In the genomic region with DNA sequence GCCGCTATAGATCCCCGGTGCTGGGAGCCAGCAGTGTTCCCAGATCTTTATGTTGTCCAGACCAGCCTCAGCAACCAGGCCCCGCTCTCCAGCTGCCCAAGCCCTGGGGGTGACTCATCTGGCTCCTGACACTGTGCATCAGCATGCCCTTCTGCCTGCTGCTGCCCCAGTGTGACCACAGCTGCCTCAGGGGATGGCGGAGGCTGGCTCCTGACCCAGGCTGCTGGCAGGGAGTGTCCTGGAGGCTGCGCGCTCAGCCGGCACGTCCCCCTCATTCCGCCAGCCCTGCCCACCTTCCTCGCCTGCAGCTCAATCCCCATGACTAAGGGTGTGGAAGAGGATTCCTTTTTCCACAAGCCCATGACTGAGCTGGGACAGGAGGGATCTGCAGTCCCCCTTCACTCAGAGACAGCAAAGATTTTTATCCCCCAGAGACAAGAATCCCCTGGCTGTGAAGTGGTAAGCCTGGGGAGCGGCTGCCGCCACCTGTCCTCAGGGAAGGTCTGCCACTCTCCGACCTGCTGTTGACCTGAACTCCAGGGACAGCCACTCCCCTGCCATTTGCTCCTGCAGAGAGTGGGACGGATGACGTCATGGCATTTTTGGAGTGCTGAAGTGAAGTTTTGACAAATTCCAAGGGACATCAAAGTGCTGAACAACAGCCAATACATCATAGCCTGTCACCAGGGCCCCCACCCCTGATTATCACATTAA, we compare ENCODE assay signal across 11 cellular contexts.
DNase-seq lines count a peak whose midpoint lies in the region; ATAC-seq and TF ChIP-seq lines count a peak whose summit lies in the region.
"Had no signal": no experiment of that assay in that cellular context is flagged by ENCODE, and none has a peak within 500 bp of the region (broad histone marks: within the 10 kb centered on the region; RNA-seq: fewer than 3 reads in every experiment).

No MANE protein-coding gene starts in this region.

- H3K27ac ChIP-seq in IMR-90 (ENCODE audit: insufficient read depth, low read length), result peak overlapping the region; percentile 45; the same call in 1 of the 2 replicates
- peak overlapping the region; percentile 16 for H3K27ac ChIP-seq in hepatocyte
- H3K27ac ChIP-seq: skin epidermis, suprapubic skin had no signal

- intact Hi-C loops in IMR-90 (cut with micrococcal nuclease), result no loop called here

- dilution Hi-C loops in IMR-90 (cut with HindIII; ENCODE audit: low sequenced_read_pairs, unreplicated experiment), result no loop called here

- peaks cover 17% of the 10 kb centered on the region for H3K27me3 Mint-ChIP-seq in type B pancreatic cell
- no peaks in the 10 kb centered on the region for H3K27me3 Mint-ChIP-seq in activated naive CD8-positive, alpha-beta T cell treated with anti-CD3 and anti-CD28 coated beads, Interleukin-2, amount 50 U/mL, for 24 hours
- H3K27me3 Mint-ChIP-seq: activated naive CD8-positive, alpha-beta T cell treated with anti-CD3 and anti-CD28 coated beads, Interleukin-2, amount 10 ng/mL, durations not matched to agents 7 days and 5 days had no signal

- H3K79me2 ChIP-seq in hepatocyte, result no peaks in the 10 kb centered on the region

- no peak overlapping the region for H2AK9ac ChIP-seq in IMR-90 (replicated peaks; ENCODE audit: low read depth, low read length, poor library complexity)

- peak overlapping the region; percentile 35 for H2BK5ac ChIP-seq in IMR-90 (ENCODE audit: low read depth, low read length, poor library complexity, severe bottlenecking)

- H3K9me3 ChIP-seq in IMR-90 (ENCODE audit: control insufficient read depth, insufficient read depth, low read length) (peaks cover 3% of the 10 kb centered on the region; the same call in 1 of the 2 replicates), adipocyte (ENCODE audit: control insufficient read depth, low read length) (no peaks in the 10 kb centered on the region), hepatocyte (ENCODE audit: low read depth) (no peaks in the 10 kb centered on the region)
- H3K9me3 ChIP-seq: suprapubic skin had no signal

- no peaks in the 10 kb centered on the region for H3K9me2 ChIP-seq in hepatocyte (replicated peaks; ENCODE audit: insufficient read depth)

- POLR2A ChIA-PET in IMR-90 (lab: Charles Lee; ENCODE audit: unreplicated experiment), result no interaction called here

- H3K9me3 Mint-ChIP-seq in type B pancreatic cell, result no peaks in the 10 kb centered on the region
- H3K9me3 Mint-ChIP-seq in activated naive CD8-positive, alpha-beta T cell treated with anti-CD3 and anti-CD28 coated beads, Interleukin-2, amount 50 U/mL, for 24 hours, result no peaks in the 10 kb centered on the region
- H3K9me3 Mint-ChIP-seq: activated naive CD8-positive, alpha-beta T cell treated with anti-CD3 and anti-CD28 coated beads, Interleukin-2, amount 10 ng/mL, durations not matched to agents 7 days and 5 days; T-helper 1 cell treated with Interleukin-12 subunit alpha and Interleukin-12 subunit beta and Interleukin-4 antibody, amounts not matched to agents 30 μg/mL and 1 μg/mL, for 36 hours had no signal

- H3K79me1 ChIP-seq in IMR-90 (ENCODE audit: low read depth in 1 of 2, low read length in 2 of 2), result no peaks in the 10 kb centered on the region

- H3K4me1 ChIP-seq in IMR-90 (ENCODE audit: control insufficient read depth, insufficient read depth, low read length), result peaks cover 15% of the 10 kb centered on the region
- H3K4me1 ChIP-seq in adipocyte (ENCODE audit: control insufficient read depth, insufficient read depth, low read length), result peaks cover 19% of the 10 kb centered on the region
- peaks cover 13% of the 10 kb centered on the region for H3K4me1 ChIP-seq in hepatocyte (ENCODE audit: insufficient read depth)
- H3K4me1 ChIP-seq: suprapubic skin had no signal

- H3K23ac ChIP-seq in IMR-90 (ENCODE audit: low read depth, low read length), result no peak overlapping the region

- H3K4me1 Mint-ChIP-seq in type B pancreatic cell (ENCODE audit: unreplicated experiment), result peaks cover 38% of the 10 kb centered on the region
- H3K4me1 Mint-ChIP-seq in activated naive CD8-positive, alpha-beta T cell treated with anti-CD3 and anti-CD28 coated beads, Interleukin-2, amount 50 U/mL, for 24 hours, result no peaks in the 10 kb centered on the region
- H3K4me1 Mint-ChIP-seq: activated naive CD8-positive, alpha-beta T cell treated with anti-CD3 and anti-CD28 coated beads, Interleukin-2, amount 10 ng/mL, durations not matched to agents 7 days and 5 days had no signal

- H2AK5ac ChIP-seq in IMR-90 (ENCODE audit: low read depth, low read length), result 0 out of 2 replicates have a peak overlapping the region, but pooled peaks have one; percentile 1

- H4K91ac ChIP-seq in IMR-90 (ENCODE audit: insufficient read depth, low read depth, low read length), result peak overlapping the region; percentile 14; the same call in 1 of the 2 replicates

- DNase-seq in IMR-90 (peak; percentile 80), adipocyte (ENCODE audit: low read depth) (peak; percentile 15), hepatocyte (ENCODE audit: low spot score) (peak; percentile 73), type B pancreatic cell (ENCODE audit: extremely low spot score, unreplicated experiment) (no peak), erythroblast (lab: John Stamatoyannopoulos, UW) (no peak)
- DNase-seq in activated naive CD8-positive, alpha-beta T cell treated with anti-CD3 and anti-CD28 coated beads, Interleukin-2, amount 50 U/mL, for 24 hours, result no peak
- DNase-seq: activated naive CD8-positive, alpha-beta T cell treated with anti-CD3 and anti-CD28 coated beads, Interleukin-2, amount 10 ng/mL, durations not matched to agents 7 days and 5 days had no signal

- BruUV-seq in IMR-90 (replicated peaks; lab: Mats Ljungman, UMichigan), result no TSS peak

- H2BK15ac ChIP-seq in IMR-90 (ENCODE audit: low read depth, low read length), result no peak overlapping the region

- peak overlapping the region; percentile 98 for H3K27ac Mint-ChIP-seq in type B pancreatic cell
- no peak overlapping the region for H3K27ac Mint-ChIP-seq in activated naive CD8-positive, alpha-beta T cell treated with anti-CD3 and anti-CD28 coated beads, Interleukin-2, amount 50 U/mL, for 24 hours
- H3K27ac Mint-ChIP-seq: activated naive CD8-positive, alpha-beta T cell treated with anti-CD3 and anti-CD28 coated beads, Interleukin-2, amount 10 ng/mL, durations not matched to agents 7 days and 5 days; T-helper 1 cell treated with Interleukin-12 subunit alpha and Interleukin-12 subunit beta and Interleukin-4 antibody, amounts not matched to agents 30 μg/mL and 1 μg/mL, for 36 hours had no signal

- H3K27me3 ChIP-seq in IMR-90 (ENCODE audit: control insufficient read depth, insufficient read depth, low read length) (peaks cover 1% of the 10 kb centered on the region; the same call in 1 of the 2 replicates), adipocyte (replicated peaks; ENCODE audit: control insufficient read depth, insufficient read depth, low read length) (no peaks in the 10 kb centered on the region), hepatocyte (no peaks in the 10 kb centered on the region)
- H3K27me3 ChIP-seq: suprapubic skin had no signal

- H2BK120ac ChIP-seq in IMR-90 (ENCODE audit: low read depth, low read length), result peak overlapping the region; percentile 2; the same call in 1 of the 2 replicates

- peak overlapping the region; percentile 72 for H3K4me3 Mint-ChIP-seq in type B pancreatic cell
- no peak overlapping the region for H3K4me3 Mint-ChIP-seq in activated naive CD8-positive, alpha-beta T cell treated with anti-CD3 and anti-CD28 coated beads, Interleukin-2, amount 50 U/mL, for 24 hours
- H3K4me3 Mint-ChIP-seq: activated naive CD8-positive, alpha-beta T cell treated with anti-CD3 and anti-CD28 coated beads, Interleukin-2, amount 10 ng/mL, durations not matched to agents 7 days and 5 days; T-helper 1 cell treated with Interleukin-12 subunit alpha and Interleukin-12 subunit beta and Interleukin-4 antibody, amounts not matched to agents 30 μg/mL and 1 μg/mL, for 36 hours had no signal

- no peak overlapping the region for H2BK20ac ChIP-seq in IMR-90 (ENCODE audit: low read depth, low read length)

- peaks cover 5% of the 10 kb centered on the region; the same call in 1 of the 2 replicates for H3K9me1 ChIP-seq in IMR-90 (ENCODE audit: insufficient read depth, low read length)

- TF ChIP-seq RAD21 in IMR-90 (IDR thresholded peaks at IDR 0.05; ENCODE audit: low read length), result 0 out of 2 replicates have a peak, but pooled peaks have one; percentile 16

- 60% methylated on average over 2 of the region's 15 CpGs; no CpG with 5 or more reads in 1 of the 2 experiments for WGBS in IMR-90 (ENCODE audit: extremely low coverage in 2 of 2, insufficient read length in 1 of 2), 2 experiments
- WGBS in hepatocyte (ENCODE audit: low lambda C conversion rate, missing lambda C conversion rate), result 31% methylated on average over 15 of the region's 15 CpGs

- CTCF ChIA-PET in IMR-90 (lab: Yijun Ruan, JAX), result interaction anchor here (1.0 to 1.6 kb wide), 3 partner anchors 21 to 211 kb away, joined by 3 to 4 read pairs (median 3); no protein-coding TSS in a partner anchor

- H3K4me3 ChIP-seq in IMR-90 (ENCODE audit: insufficient read depth, low read depth, low read length), result no peak overlapping the region
- no peak overlapping the region for H3K4me3 ChIP-seq in adipocyte (ENCODE audit: low read length)
- no peak overlapping the region for H3K4me3 ChIP-seq in hepatocyte
- H3K4me3 ChIP-seq: skin epidermis, suprapubic skin had no signal

- H4K20me1 ChIP-seq in IMR-90 (ENCODE audit: insufficient read depth, low read length) (no peaks in the 10 kb centered on the region), hepatocyte (ENCODE audit: insufficient read depth, poor library complexity, severe bottlenecking) (no peaks in the 10 kb centered on the region)

- H3K18ac ChIP-seq in IMR-90 (ENCODE audit: low read depth, low read length), result peak overlapping the region; percentile 61; the same call in 1 of the 2 replicates

- peak overlapping the region; percentile 37 for H3K4ac ChIP-seq in IMR-90 (ENCODE audit: low read depth, low read length)

- H3K56ac ChIP-seq in IMR-90 (ENCODE audit: extremely low read depth, insufficient read depth, low read length), result no peak overlapping the region

- TF ChIP-seq POLR2A in IMR-90 (IDR thresholded peaks at IDR 0.05; ENCODE audit: low read depth, low read length) (no peak), erythroblast (IDR thresholded peaks at IDR 0.05; ENCODE audit: low read length) (no peak)

- ATAC-seq in IMR-90 (ENCODE audit: low read depth) (peak; percentile 82), GM21423 (IDR thresholded peaks at IDR 0.05; ENCODE audit: unreplicated experiment) (no peak)
- no peak for ATAC-seq in activated naive CD8-positive, alpha-beta T cell treated with anti-CD3 and anti-CD28 coated beads, Interleukin-2, amount 50 U/mL, for 24 hours

- peak overlapping the region; percentile 40 for H2AFZ ChIP-seq in IMR-90 (replicated peaks; ENCODE audit: low read length, poor library complexity)
- H2AFZ ChIP-seq in hepatocyte, result no peak overlapping the region

- H3K9ac ChIP-seq in IMR-90 (ENCODE audit: low read depth, low read length) (no peak overlapping the region), adipocyte (ENCODE audit: low read length) (no peak overlapping the region)

- peak overlapping the region in 1 of 2 experiments; percentile 44; a peak in 1 of 4 replicates for H4K8ac ChIP-seq in IMR-90 (ENCODE audit: low read depth in 2 of 2, low read length in 2 of 2)

- H3K4me2 ChIP-seq in IMR-90 (ENCODE audit: low read depth, low read length) (no peak overlapping the region), hepatocyte (peak overlapping the region; percentile 57)

- H3K36me3 Mint-ChIP-seq in type B pancreatic cell, result no peaks in the 10 kb centered on the region
- peaks cover 1% of the 10 kb centered on the region for H3K36me3 Mint-ChIP-seq in activated naive CD8-positive, alpha-beta T cell treated with anti-CD3 and anti-CD28 coated beads, Interleukin-2, amount 50 U/mL, for 24 hours (ENCODE audit: low read depth)
- H3K36me3 Mint-ChIP-seq: activated naive CD8-positive, alpha-beta T cell treated with anti-CD3 and anti-CD28 coated beads, Interleukin-2, amount 10 ng/mL, durations not matched to agents 7 days and 5 days had no signal

- peak overlapping the region; percentile 29; the same call in 1 of the 2 replicates for H3K14ac ChIP-seq in IMR-90 (replicated peaks; ENCODE audit: low read depth, low read length)

- TF ChIP-seq CTCF in IMR-90 (conservative IDR thresholded peaks at IDR 0.05; ENCODE audit: low read depth, low read length) (no peak), hepatocyte (IDR thresholded peaks at IDR 0.05; ENCODE audit: poor library complexity) (no peak), type B pancreatic cell (conservative IDR thresholded peaks at IDR 0.05) (no peak)

- in situ Hi-C loops in IMR-90 (cut with MboI; ENCODE audit: low sequenced_read_pairs), result no loop called here

- peak overlapping the region; percentile 52 for H4K5ac ChIP-seq in IMR-90 (ENCODE audit: low read depth, low read length)

- H3K36me3 ChIP-seq in IMR-90 (ENCODE audit: control insufficient read depth, insufficient read depth, low read length) (no peaks in the 10 kb centered on the region), adipocyte (ENCODE audit: control insufficient read depth, insufficient read depth, low read length, severe bottlenecking) (no peaks in the 10 kb centered on the region), hepatocyte (replicated peaks; ENCODE audit: insufficient read depth, low read depth) (no peaks in the 10 kb centered on the region)
- H3K36me3 ChIP-seq: suprapubic skin had no signal

Comparison
In these comparisons a context has a peak if more than half of its experiments do, and no peak if none do; other contexts are left out.
1. DNase-seq: peak in IMR-90 (single experiment), adipocyte (single experiment) and hepatocyte (single experiment); none in type B pancreatic cell (single experiment), activated naive CD8-positive, alpha-beta T cell treated with anti-CD3 and anti-CD28 coated beads, Interleukin-2, amount 50 U/mL, for 24 hours (single experiment) and erythroblast (0 of 2).